ENCODE assay signal across 9 cellular contexts in genomic region chr14:38208825-38209562, GRCh38. TPM values are rescaled to one million over a fixed set of nuclear protein-coding genes. Genes with fewer than 3 reads are reported as not detected.
DNase-seq lines count a peak whose midpoint lies in the region; ATAC-seq and TF ChIP-seq lines count a peak whose summit lies in the region.
"Had no signal": no experiment of that assay in that cellular context is flagged by ENCODE, and none has a peak within 500 bp of the region (broad histone marks: within the 10 kb centered on the region; RNA-seq: fewer than 3 reads in every experiment).

No MANE protein-coding gene starts in this region.

- peaks cover 0 to 65% (median 10%) of the 10 kb centered on the region in 4 donors for H3K27me3 ChIP-seq in esophagus muscularis mucosa

- peak overlapping the region; percentile 41 to 54 (median 43) for H3K4me3 ChIP-seq in esophagus muscularis mucosa

- no peak for TF ChIP-seq POLR2A in esophagus muscularis mucosa (IDR thresholded peaks at IDR 0.05; ENCODE audit: low read depth)

- no peak for TF ChIP-seq EP300 in esophagus muscularis mucosa (IDR thresholded peaks at IDR 0.05)

- peaks cover 0 to 10% (median 7%) of the 10 kb centered on the region in 9 donors for H3K9me3 Mint-ChIP-seq in naive thymus-derived CD8-positive, alpha-beta T cell

- intact Hi-C loops in esophagus muscularis mucosa (cut with DNase I), result no loop called here

- H3K4me1 ChIP-seq in esophagus muscularis mucosa, result peaks cover 0 to 44% (median 33%) of the 10 kb centered on the region in 4 donors

- H3K4me1 Mint-ChIP-seq in naive thymus-derived CD8-positive, alpha-beta T cell, result peaks cover 21 to 42% (median 33%) of the 10 kb centered on the region in 4 donors

- peak in 1 of 3 experiments; percentile 20 for TF ChIP-seq CTCF in esophagus muscularis mucosa (IDR thresholded peaks at IDR 0.05)

- H3K27ac ChIP-seq in esophagus muscularis mucosa (replicated peaks in 1 of 4), result no peak overlapping the region

- peaks cover 0 to 12% (median 0%) of the 10 kb centered on the region in 3 donors for H3K36me3 Mint-ChIP-seq in naive thymus-derived CD8-positive, alpha-beta T cell

- peak; percentile 41 to 59 for ATAC-seq in naive thymus-derived CD8-positive, alpha-beta T cell
- ATAC-seq in GM21717 (IDR thresholded peaks at IDR 0.05; ENCODE audit: unreplicated experiment) (no peak), HG02571 (IDR thresholded peaks at IDR 0.05; ENCODE audit: unreplicated experiment) (no peak), HG03045 (IDR thresholded peaks at IDR 0.05; ENCODE audit: unreplicated experiment) (no peak)

- peaks cover 28 to 86% (median 53%) of the 10 kb centered on the region in 5 donors for H3K27me3 Mint-ChIP-seq in naive thymus-derived CD8-positive, alpha-beta T cell

- H3K4me3 Mint-ChIP-seq in naive thymus-derived CD8-positive, alpha-beta T cell, result peak overlapping the region; percentile 61 to 89 (median 78)

- in situ Hi-C loops in Caki2 (cut with HindIII; ENCODE audit: low pct_unique_long_range_greater_than_20kb, low sequenced_read_pairs), result no loop called here

- H3K36me3 ChIP-seq in esophagus muscularis mucosa, result no peaks in the 10 kb centered on the region

- H3K9me3 ChIP-seq in esophagus muscularis mucosa, result peaks cover 0 to 11% (median 10%) of the 10 kb centered on the region in 4 donors

- H3K27ac Mint-ChIP-seq in naive thymus-derived CD8-positive, alpha-beta T cell, result no peak overlapping the region

- 2% methylated on average over 14 of the region's 53 CpGs for WGBS in esophagus muscularis mucosa

- POLR2A ChIA-PET in naive thymus-derived CD8-positive, alpha-beta T cell (lab: Charles Lee), result no interaction called here

- peak; percentile 78 for DNase-seq in Caki2 (ENCODE audit: low read depth)
- DNase-seq in NCI-H345 treated with DMSO at 0.1 percent for 48 hours (lab: John Stamatoyannopoulos, UW; ENCODE audit: unreplicated experiment), result peak; percentile 32
- no peak for DNase-seq in esophagus muscularis mucosa (ENCODE audit: extremely low spot score)
- DNase-seq in naive thymus-derived CD8-positive, alpha-beta T cell, result no peak
- DNase-seq in GDM1 (lab: John Stamatoyannopoulos, UW), result no peak

RNA-seq across cellular contexts. Expression of gene SSTR1, which starts 1.3 kb away (rescaled TPM):
- 0.03 and 1.2 TPM in 2 replicates for total RNA-seq in Caki2 (2014; rRNA removed; shearing (Covaris generic); ENCODE audit: low replicate concordance)
- total RNA-seq in esophagus muscularis mucosa, result under 1 TPM; 0.33 to 0.97 (median 0.58) TPM
- total RNA-seq in naive thymus-derived CD8-positive, alpha-beta T cell, result not detected
- not detected for polyA plus RNA-seq in naive thymus-derived CD8-positive, alpha-beta T cell

RNA-seq across cellular contexts. Expression of gene CLEC14A, which starts 46.9 kb away (rescaled TPM):
- not detected in 2 replicates for total RNA-seq in Caki2 (2014; rRNA removed; shearing (Covaris generic); ENCODE audit: low replicate concordance)
- total RNA-seq in esophagus muscularis mucosa, result 10 to 100 TPM; 23.7 to 50.2 (median 38.0) TPM
- not detected for total RNA-seq in naive thymus-derived CD8-positive, alpha-beta T cell
- under 1 TPM in 1 of 3 donors, not detected in 2; 0.08 TPM for polyA plus RNA-seq in naive thymus-derived CD8-positive, alpha-beta T cell
- total RNA-seq: bronchial epithelial cell had no signal

Comparison
In these comparisons a context has a peak if more than half of its experiments do, and no peak if none do; other contexts are left out.
1. DNase-seq: peak in Caki2 (single experiment) and NCI-H345 treated with DMSO at 0.1 percent for 48 hours (single experiment); none in esophagus muscularis mucosa (single experiment), naive thymus-derived CD8-positive, alpha-beta T cell (0 of 10) and GDM1 (single experiment).
2. ATAC-seq: peak in naive thymus-derived CD8-positive, alpha-beta T cell (2 of 2); none in GM21717 (single experiment), HG02571 (single experiment) and HG03045 (single experiment).
3. RNA of gene CLEC14A, which starts 46.9 kb away (total RNA-seq): 23.7 to 50.2 TPM in esophagus muscularis mucosa; not detected in Caki2 and not detected in naive thymus-derived CD8-positive, alpha-beta T cell; every median in the first group is over 10 times any median in the second.